Comparison of ENCODE assay signal across 12 cellular contexts in genomic region chr6:111784423-111784822, GRCh38.
DNase-seq lines count a peak whose midpoint lies in the region; ATAC-seq, FAIRE-seq and TF ChIP-seq lines count a peak whose summit lies in the region.
"Had no signal": no experiment of that assay in that cellular context is flagged by ENCODE, and none has a peak within 500 bp of the region (broad histone marks: within the 10 kb centered on the region; RNA-seq: fewer than 3 reads in every experiment).

No MANE protein-coding gene starts in this region.

- peak overlapping the region; percentile 73 to 93 (median 84) for H3K27ac Mint-ChIP-seq in CD8-positive, alpha-beta memory T cell
- peak overlapping the region; percentile 92 for H3K27ac Mint-ChIP-seq in activated naive CD8-positive, alpha-beta T cell

- peaks cover 77% of the 10 kb centered on the region for H3K79me2 ChIP-seq in Loucy (ENCODE audit: insufficient read depth, low read length)
- peaks cover 3% of the 10 kb centered on the region for H3K79me2 ChIP-seq in keratinocyte (ENCODE audit: control insufficient read depth, insufficient read depth, low read length)

- CTCF ChIA-PET in CD8-positive, alpha-beta memory T cell (lab: Charles Lee), result interaction anchor here (0.9 to 2.5 kb wide), 5 partner anchors 9 to 259 kb away, joined by 3 to 10 read pairs (median 10); no protein-coding TSS in a partner anchor

- dilution Hi-C loops in keratinocyte (cut with MboI; ENCODE audit: extremely low pct_ligation_motif_present, low sequenced_read_pairs), result no loop called here

- no peak overlapping the region for H3K4me3 ChIP-seq in CD8-positive, alpha-beta memory T cell (ENCODE audit: low read length)
- H3K4me3 ChIP-seq in Loucy (ENCODE audit: low read length, poor library complexity, severe bottlenecking) (no peak overlapping the region), keratinocyte (ENCODE audit: control insufficient read depth in 2 of 3, extremely low read depth in 1 of 3, insufficient read depth in 2 of 3, low read depth in 1 of 3, low read length in 3 of 3) (no peak overlapping the region)

- no peaks in the 10 kb centered on the region for H3K36me3 ChIP-seq in CD8-positive, alpha-beta memory T cell (ENCODE audit: insufficient read depth, low read length)
- H3K36me3 ChIP-seq in Loucy (ENCODE audit: insufficient read depth, low read length), result peaks cover 6% of the 10 kb centered on the region; the same call in 1 of the 2 replicates
- H3K36me3 ChIP-seq in keratinocyte (ENCODE audit: control insufficient read depth in 2 of 2, extremely low read depth in 1 of 2, insufficient read depth in 2 of 2, low read length in 2 of 2), result peaks cover 0 to 1% of the 10 kb centered on the region in 2 experiments

- H3K9me1 ChIP-seq in keratinocyte (ENCODE audit: control insufficient read depth, extremely low read depth, insufficient read depth, low read length), result no peaks in the 10 kb centered on the region

- H3K27ac ChIP-seq in CD8-positive, alpha-beta memory T cell (ENCODE audit: low read depth, low read length), result no peak overlapping the region
- H3K27ac ChIP-seq in keratinocyte (ENCODE audit: control insufficient read depth, insufficient read depth, low read length), result no peak overlapping the region

- H2AFZ ChIP-seq in Loucy (ENCODE audit: low read length) (no peak overlapping the region), keratinocyte (ENCODE audit: control insufficient read depth, low read length) (no peak overlapping the region)

- peaks cover 5 to 46% (median 7%) of the 10 kb centered on the region in 3 donors for H3K36me3 Mint-ChIP-seq in CD8-positive, alpha-beta memory T cell
- H3K36me3 Mint-ChIP-seq in activated naive CD8-positive, alpha-beta T cell, result peaks cover 38% of the 10 kb centered on the region

- peaks cover 59 to 71% (median 64%) of the 10 kb centered on the region in 3 donors for H3K4me1 Mint-ChIP-seq in CD8-positive, alpha-beta memory T cell
- H3K4me1 Mint-ChIP-seq in activated naive CD8-positive, alpha-beta T cell (ENCODE audit: low read depth), result peaks cover 70% of the 10 kb centered on the region

- peak; percentile 53 for FAIRE-seq in keratinocyte (lab: Jason Lieb, UNC)
- FAIRE-seq: GM12892, kidney had no signal

- H3K4me2 ChIP-seq in Loucy (ENCODE audit: low read depth, low read length, poor library complexity, severe bottlenecking) (peak overlapping the region; percentile 38), keratinocyte (ENCODE audit: control insufficient read depth, extremely low read depth, insufficient read depth, low read depth, low read length) (no peak overlapping the region)

- H3K4me1 ChIP-seq in CD8-positive, alpha-beta memory T cell (ENCODE audit: insufficient read depth, low read length), result peaks cover 72% of the 10 kb centered on the region
- H3K4me1 ChIP-seq in Loucy (ENCODE audit: insufficient read depth, low read length, poor library complexity, severe bottlenecking), result peaks cover 50% of the 10 kb centered on the region
- peaks cover 36% of the 10 kb centered on the region for H3K4me1 ChIP-seq in keratinocyte (ENCODE audit: control insufficient read depth, extremely low read depth, insufficient read depth, low read length)

- H3K27me3 Mint-ChIP-seq in CD8-positive, alpha-beta memory T cell, result no peaks in the 10 kb centered on the region
- H3K27me3 Mint-ChIP-seq in activated naive CD8-positive, alpha-beta T cell, result no peaks in the 10 kb centered on the region

- H3F3A ChIP-seq in Loucy (ENCODE audit: low read depth), result no peaks in the 10 kb centered on the region

- ATAC-seq in SK-N-SH treated with all-trans-retinoic acid at 6 μM for 48 hours, result no peak

- H4K20me1 ChIP-seq in Loucy (ENCODE audit: insufficient read depth, low read length, poor library complexity, severe bottlenecking), result no peaks in the 10 kb centered on the region
- H4K20me1 ChIP-seq in keratinocyte (ENCODE audit: control insufficient read depth, extremely low read depth, insufficient read depth, low read length), result no peaks in the 10 kb centered on the region

- POLR2A ChIA-PET in CD8-positive, alpha-beta memory T cell (lab: Charles Lee), result interaction anchor here (0.5 to 1.5 kb wide), 3 partner anchors 9 to 489 kb away, joined by 3 to 5 read pairs (median 4); partner anchors contain the start of gene FYN

- no peak for TF ChIP-seq CTCF in Loucy (conservative IDR thresholded peaks at IDR 0.05; ENCODE audit: low read length)
- no peak for TF ChIP-seq CTCF in keratinocyte (optimal IDR thresholded peaks at IDR 0.05 in 1 of 3, IDR thresholded peaks at IDR 0.05 in 1 of 3, conservative IDR thresholded peaks at IDR 0.05 in 1 of 3; ENCODE audit: extremely low read depth in 1 of 3, insufficient read depth in 2 of 3, low read length in 3 of 3)

- H3K9me3 Mint-ChIP-seq in CD8-positive, alpha-beta memory T cell, result peaks cover 0 to 2% (median 0%) of the 10 kb centered on the region in 5 donors
- peaks cover 3% of the 10 kb centered on the region for H3K9me3 Mint-ChIP-seq in activated naive CD8-positive, alpha-beta T cell (ENCODE audit: low read depth)

- H3K4me3 Mint-ChIP-seq in CD8-positive, alpha-beta memory T cell, result peak overlapping the region in 4 of 7 donors; percentile 16 to 43 (median 36)
- H3K4me3 Mint-ChIP-seq in activated naive CD8-positive, alpha-beta T cell, result no peak overlapping the region

- H3K9me2 ChIP-seq in Loucy (replicated peaks; ENCODE audit: low read depth, low read length), result no peaks in the 10 kb centered on the region

- DNase-seq in CD8-positive, alpha-beta memory T cell, result no peak
- DNase-seq in keratinocyte (ENCODE audit: low read depth, low spot score) (no peak), HuH-7.5 (ENCODE audit: low spot score) (no peak), OCI-M1 (lab: John Stamatoyannopoulos, UW) (no peak), inferior parietal cortex (ENCODE audit: extremely low spot score) (no peak)
- DNase-seq: kidney; NCI-H1694; stimulated activated CD4-positive, alpha-beta T cell treated with anti-CD3 and anti-CD28 coated beads, Interleukin-4, amount 100 ng/mL, for 4 hours had no signal

- H3K27me3 ChIP-seq in CD8-positive, alpha-beta memory T cell (ENCODE audit: insufficient read depth, low read length, poor library complexity, severe bottlenecking), result no peaks in the 10 kb centered on the region
- no peaks in the 10 kb centered on the region for H3K27me3 ChIP-seq in Loucy (ENCODE audit: insufficient read depth, low read length, poor library complexity, severe bottlenecking)
- no peaks in the 10 kb centered on the region for H3K27me3 ChIP-seq in keratinocyte (ENCODE audit: control insufficient read depth, extremely low read depth, insufficient read depth, low read length)

- H3K9me3 ChIP-seq in CD8-positive, alpha-beta memory T cell (ENCODE audit: low read length), result no peaks in the 10 kb centered on the region
- no peaks in the 10 kb centered on the region for H3K9me3 ChIP-seq in Loucy (ENCODE audit: insufficient read depth, low read depth, low read length)
- H3K9me3 ChIP-seq in keratinocyte (ENCODE audit: control insufficient read depth, low read depth, low read length), result no peaks in the 10 kb centered on the region

- no peak overlapping the region for H3K9ac ChIP-seq in Loucy (ENCODE audit: low read depth, low read length, poor library complexity, severe bottlenecking)
- H3K9ac ChIP-seq in keratinocyte (ENCODE audit: control insufficient read depth, extremely low read depth, insufficient read depth, low read length), result no peak overlapping the region

TF ChIP-seq in SK-N-SH treated with all-trans-retinoic acid at 6 μM for 48 hours, 23 proteins besides CTCF, POLR2A, EP300 and RAD21 (continues in another document):
- TF ChIP-seq SNAI2 (CRISPR knock-in tag; IDR thresholded peaks at IDR 0.05) (no peak), POU6F1 (CRISPR knock-in tag; IDR thresholded peaks at IDR 0.05; ENCODE audit: borderline replicate concordance, low read depth) (no peak), ZNF8 (CRISPR knock-in tag; IDR thresholded peaks at IDR 0.05) (no peak), PPARA (CRISPR knock-in tag; IDR thresholded peaks at IDR 0.05; ENCODE audit: borderline replicate concordance) (no peak), PATZ1 (CRISPR knock-in tag; IDR thresholded peaks at IDR 0.05; ENCODE audit: borderline replicate concordance) (no peak), ARNTL (CRISPR knock-in tag; IDR thresholded peaks at IDR 0.05; ENCODE audit: borderline replicate concordance, low read depth) (no peak), CSDC2 (CRISPR knock-in tag; IDR thresholded peaks at IDR 0.05) (no peak)
